8 cellular contexts compared by ENCODE assay signal in the genomic region with DNA sequence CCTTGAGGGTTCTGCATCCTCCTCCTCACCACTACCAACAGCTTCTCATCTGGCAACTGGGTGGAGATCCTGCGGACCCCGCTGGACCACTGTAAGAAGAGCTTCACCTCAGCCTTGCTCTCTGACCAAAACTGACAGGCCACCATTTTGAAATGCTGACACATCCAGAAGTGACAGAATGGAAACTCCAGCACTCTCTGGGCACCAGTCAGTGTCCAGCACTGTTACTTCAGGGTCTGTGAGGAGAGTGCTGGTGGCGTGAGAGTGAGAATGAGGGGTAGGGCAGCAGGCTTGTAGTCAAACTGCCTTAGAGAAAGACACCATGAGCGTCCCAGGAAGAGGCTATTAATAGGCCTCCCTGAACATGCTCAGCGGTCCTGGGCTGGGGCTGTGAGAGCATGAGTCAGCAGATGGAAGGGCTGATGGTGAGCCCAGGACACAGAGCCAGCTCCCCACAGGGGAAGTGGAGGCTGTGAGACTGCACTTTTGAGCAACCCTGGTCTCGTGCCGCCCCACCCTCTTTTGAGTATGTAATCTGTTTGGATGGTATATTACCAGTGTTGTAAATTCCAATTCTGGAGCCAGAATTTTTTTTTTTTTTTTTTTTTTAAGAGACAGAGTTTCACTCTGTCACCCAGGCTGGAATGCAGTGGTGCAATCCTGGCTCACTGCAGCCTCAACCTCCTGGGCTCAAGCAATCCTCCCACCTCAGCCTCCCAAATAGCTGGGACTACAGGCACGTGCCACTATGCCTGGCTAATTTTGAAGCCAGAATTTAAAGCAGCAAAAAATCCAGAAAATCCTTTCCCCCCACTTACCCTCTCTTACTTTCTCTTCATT. TPM values are rescaled to one million over a fixed set of nuclear protein-coding genes. Genes with fewer than 3 reads are reported as not detected.
DNase-seq lines count a peak whose midpoint lies in the region; ATAC-seq lines count a peak whose summit lies in the region.

No MANE protein-coding gene starts in this region.

- H3K9me3 ChIP-seq in subcutaneous abdominal adipose tissue (ENCODE audit: control insufficient read depth in 5 of 5, low read length in 5 of 5): no peaks in the 10 kb centered on the region

- H3K36me3 ChIP-seq in subcutaneous abdominal adipose tissue (ENCODE audit: control insufficient read depth in 5 of 5, insufficient read depth in 5 of 5, low read length in 5 of 5): no peaks in the 10 kb centered on the region

- DNase-seq in A172 (ENCODE audit: low spot score): peak; percentile 90
- DNase-seq in HPDE6-E6E7 (ENCODE audit: extremely low spot score): peak; percentile 53
- DNase-seq in amniotic stem cell (lab: John Stamatoyannopoulos, UW): peak; percentile 87
- peak; percentile 95 for DNase-seq in iris pigment epithelial cell (ENCODE audit: low read depth)
- DNase-seq in NCI-H774 (lab: John Stamatoyannopoulos, UW): no peak
- no peak for DNase-seq in activated CD4-positive, alpha-beta T cell treated with anti-CD3 and anti-CD28 coated beads for 1 hour

- no peak overlapping the region for H3K4me3 ChIP-seq in subcutaneous abdominal adipose tissue (ENCODE audit: low read depth in 1 of 5, low read length in 5 of 5)

- H3K4me1 ChIP-seq in subcutaneous abdominal adipose tissue (ENCODE audit: control insufficient read depth in 5 of 5, insufficient read depth in 5 of 5, low read length in 5 of 5): peaks cover 9 to 42% (median 40%) of the 10 kb centered on the region in 5 donors

- H3K9ac ChIP-seq in subcutaneous abdominal adipose tissue (ENCODE audit: low read length in 5 of 5): no peak overlapping the region

- H3K27me3 ChIP-seq in subcutaneous abdominal adipose tissue (ENCODE audit: control insufficient read depth in 5 of 5, insufficient read depth in 4 of 5, low read length in 5 of 5): no peaks in the 10 kb centered on the region

- peak overlapping the region; percentile 81 for H3K27ac ChIP-seq in subcutaneous abdominal adipose tissue (ENCODE audit: low read depth, low read length)

- no peak for ATAC-seq in GM21390 (IDR thresholded peaks at IDR 0.05; ENCODE audit: unreplicated experiment)

RNA-seq across cellular contexts. Expression of gene SLC30A1, which starts 34.4 kb away (rescaled TPM):
- total RNA-seq in A172 (2014; rRNA removed; shearing (Covaris generic)): 16.4 and 19.0 TPM in 2 replicates

Comparison
In these comparisons a context has a peak if more than half of its experiments do, and no peak if none do; other contexts are left out.
1. DNase-seq: peak in A172 (single experiment), HPDE6-E6E7 (single experiment), amniotic stem cell (single experiment) and iris pigment epithelial cell (single experiment); none in NCI-H774 (single experiment) and activated CD4-positive, alpha-beta T cell treated with anti-CD3 and anti-CD28 coated beads for 1 hour (single experiment).